Comparison of ENCODE assay signal across 8 cellular contexts in the genomic region with DNA sequence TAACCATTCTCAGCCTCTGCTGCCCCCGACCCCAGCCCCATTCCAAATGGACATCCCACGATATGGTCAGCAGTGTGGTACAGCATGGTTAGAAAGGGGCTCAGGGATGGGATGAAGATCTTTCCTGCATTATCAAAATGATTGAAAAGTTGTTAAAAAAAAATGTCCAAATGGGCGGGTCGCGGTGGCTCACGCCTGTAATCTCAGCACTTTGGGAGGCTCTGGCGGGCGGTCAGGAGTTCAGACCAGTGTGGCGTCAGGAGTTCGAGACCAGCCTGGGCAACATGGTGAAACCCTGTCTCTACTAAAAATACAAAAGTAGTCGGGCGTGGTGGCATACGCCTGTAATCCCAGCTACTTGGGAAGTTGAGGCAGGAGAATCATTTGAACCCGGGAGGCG. TPM values are rescaled to one million over a fixed set of nuclear protein-coding genes. Genes with fewer than 3 reads are reported as not detected.
DNase-seq lines count a peak whose midpoint lies in the region; ATAC-seq, FAIRE-seq and TF ChIP-seq lines count a peak whose summit lies in the region.

No MANE protein-coding gene starts in this region.

- no peaks in the 10 kb centered on the region for H3K27me3 Mint-ChIP-seq in activated CD8-positive, alpha-beta memory T cell treated with anti-CD3 and anti-CD28 coated beads, Interleukin-2, amount 10 ng/mL, durations not matched to agents 7 days and 5 days
- H3K27me3 Mint-ChIP-seq in activated T-helper 1 cell treated with anti-CD3 and anti-CD28 coated beads, Interleukin-12 subunit alpha, Interleukin-12 subunit beta, Interleukin-2, Interleukin-4 antibody, amounts not matched to agents 30 ng/mL and 10 ng/mL and 1 ng/mL, durations not matched to agents 14 hours and 24 hours and 36 hours (ENCODE audit: insufficient read depth), result no peaks in the 10 kb centered on the region

- dilution Hi-C loops in keratinocyte (cut with MboI; ENCODE audit: extremely low pct_ligation_motif_present, low sequenced_read_pairs), result no loop called here

- H3K27ac ChIP-seq in keratinocyte (ENCODE audit: control insufficient read depth, insufficient read depth, low read length), result no peak overlapping the region
- peak overlapping the region; percentile 30 for H3K27ac ChIP-seq in substantia nigra (ENCODE audit: low read depth, low read length, poor library complexity, severe bottlenecking)

- CTCF ChIA-PET in activated CD8-positive, alpha-beta memory T cell treated with anti-CD3 and anti-CD28 coated beads, Interleukin-2, amount 10 ng/mL, durations not matched to agents 7 days and 5 days (lab: Charles Lee), result interaction anchor here (2.1 kb wide), 1 partner anchor 54 kb away, joined by 6 read pairs; the partner anchor contains the start of gene ZNF254

- H3K27me3 ChIP-seq in keratinocyte (ENCODE audit: control insufficient read depth, extremely low read depth, insufficient read depth, low read length), result no peaks in the 10 kb centered on the region

- peak overlapping the region; percentile 99 for H3K4me3 Mint-ChIP-seq in activated CD8-positive, alpha-beta memory T cell treated with anti-CD3 and anti-CD28 coated beads, Interleukin-2, amount 10 ng/mL, durations not matched to agents 7 days and 5 days
- peak overlapping the region; percentile 100 for H3K4me3 Mint-ChIP-seq in activated T-helper 1 cell treated with anti-CD3 and anti-CD28 coated beads, Interleukin-12 subunit alpha, Interleukin-12 subunit beta, Interleukin-2, Interleukin-4 antibody, amounts not matched to agents 30 ng/mL and 10 ng/mL and 1 ng/mL, durations not matched to agents 14 hours and 24 hours and 36 hours

- no peak for FAIRE-seq in keratinocyte (lab: Jason Lieb, UNC)

- DNase-seq in activated CD8-positive, alpha-beta memory T cell treated with anti-CD3 and anti-CD28 coated beads, Interleukin-2, amount 10 ng/mL, durations not matched to agents 7 days and 5 days, result no peak
- no peak for DNase-seq in activated CD8-positive, alpha-beta memory T cell treated with anti-CD3 and anti-CD28 coated beads for 24 hours
- DNase-seq in activated T-helper 1 cell treated with anti-CD3 and anti-CD28 coated beads, Interleukin-12 subunit alpha, Interleukin-12 subunit beta, Interleukin-2, Interleukin-4 antibody, amounts not matched to agents 30 ng/mL and 10 ng/mL and 1 ng/mL, durations not matched to agents 14 hours and 24 hours and 36 hours (ENCODE audit: low spot score), result no peak
- DNase-seq in keratinocyte (ENCODE audit: low read depth, low spot score) (no peak), substantia nigra (lab: John Stamatoyannopoulos, UW) (no peak), SIG-M5 (lab: John Stamatoyannopoulos, UW) (no peak)
- DNase-seq in NK-92 treated with Interleukin-12 subunit alpha and Interleukin-12 subunit beta, amount 100 ng/mL, for 24 hours (lab: John Stamatoyannopoulos, UW), result no peak

- H3K36me3 Mint-ChIP-seq in activated CD8-positive, alpha-beta memory T cell treated with anti-CD3 and anti-CD28 coated beads, Interleukin-2, amount 10 ng/mL, durations not matched to agents 7 days and 5 days, result peaks cover 26% of the 10 kb centered on the region
- peaks cover 20% of the 10 kb centered on the region for H3K36me3 Mint-ChIP-seq in activated T-helper 1 cell treated with anti-CD3 and anti-CD28 coated beads, Interleukin-12 subunit alpha, Interleukin-12 subunit beta, Interleukin-2, Interleukin-4 antibody, amounts not matched to agents 30 ng/mL and 10 ng/mL and 1 ng/mL, durations not matched to agents 14 hours and 24 hours and 36 hours (ENCODE audit: low read depth)

- peaks cover 22% of the 10 kb centered on the region for H3K79me2 ChIP-seq in keratinocyte (ENCODE audit: control insufficient read depth, insufficient read depth, low read length)

- no peaks in the 10 kb centered on the region for H3K9me1 ChIP-seq in keratinocyte (ENCODE audit: control insufficient read depth, extremely low read depth, insufficient read depth, low read length)

- H3K9me3 Mint-ChIP-seq in activated CD8-positive, alpha-beta memory T cell treated with anti-CD3 and anti-CD28 coated beads, Interleukin-2, amount 10 ng/mL, durations not matched to agents 7 days and 5 days (ENCODE audit: low read depth), result peaks cover 6% of the 10 kb centered on the region
- peaks cover 6% of the 10 kb centered on the region for H3K9me3 Mint-ChIP-seq in activated T-helper 1 cell treated with anti-CD3 and anti-CD28 coated beads, Interleukin-12 subunit alpha, Interleukin-12 subunit beta, Interleukin-2, Interleukin-4 antibody, amounts not matched to agents 30 ng/mL and 10 ng/mL and 1 ng/mL, durations not matched to agents 14 hours and 24 hours and 36 hours

- peak overlapping the region; percentile 99 for H3K27ac Mint-ChIP-seq in activated CD8-positive, alpha-beta memory T cell treated with anti-CD3 and anti-CD28 coated beads, Interleukin-2, amount 10 ng/mL, durations not matched to agents 7 days and 5 days
- peak overlapping the region; percentile 40 for H3K27ac Mint-ChIP-seq in activated T-helper 1 cell treated with anti-CD3 and anti-CD28 coated beads, Interleukin-12 subunit alpha, Interleukin-12 subunit beta, Interleukin-2, Interleukin-4 antibody, amounts not matched to agents 30 ng/mL and 10 ng/mL and 1 ng/mL, durations not matched to agents 14 hours and 24 hours and 36 hours

- H3K4me3 ChIP-seq in keratinocyte (ENCODE audit: control insufficient read depth in 2 of 3, extremely low read depth in 1 of 3, insufficient read depth in 2 of 3, low read depth in 1 of 3, low read length in 3 of 3), result no peak overlapping the region

- H2AFZ ChIP-seq in keratinocyte (ENCODE audit: control insufficient read depth, low read length), result peak overlapping the region; percentile 52

- ATAC-seq in activated CD8-positive, alpha-beta memory T cell treated with anti-CD3 and anti-CD28 coated beads, Interleukin-2, amount 10 ng/mL, durations not matched to agents 7 days and 5 days, result no peak
- no peak for ATAC-seq in GM19455 (IDR thresholded peaks at IDR 0.05; ENCODE audit: unreplicated experiment)

- no peaks in the 10 kb centered on the region for H3K9me3 ChIP-seq in keratinocyte (ENCODE audit: control insufficient read depth, low read depth, low read length)

- H4K20me1 ChIP-seq in keratinocyte (ENCODE audit: control insufficient read depth, extremely low read depth, insufficient read depth, low read length), result no peaks in the 10 kb centered on the region

- no peak for TF ChIP-seq CTCF in keratinocyte (optimal IDR thresholded peaks at IDR 0.05 in 1 of 3, IDR thresholded peaks at IDR 0.05 in 1 of 3, conservative IDR thresholded peaks at IDR 0.05 in 1 of 3; ENCODE audit: extremely low read depth in 1 of 3, insufficient read depth in 2 of 3, low read length in 3 of 3)

- intact Hi-C loops in activated T-helper 1 cell treated with anti-CD3 and anti-CD28 coated beads, Interleukin-12 subunit alpha, Interleukin-12 subunit beta, Interleukin-2, Interleukin-4 antibody, amounts not matched to agents 30 ng/mL and 10 ng/mL and 1 ng/mL, durations not matched to agents 14 hours and 24 hours and 36 hours (cut with micrococcal nuclease), result loop anchor here (1.0 to 5.0 kb wide), 5 partner anchors 22 to 638 kb away; partner anchors contain the start of genes ZNF254, ZNF675, ZNF726 and ZNF91

- H3K4me1 Mint-ChIP-seq in activated CD8-positive, alpha-beta memory T cell treated with anti-CD3 and anti-CD28 coated beads, Interleukin-2, amount 10 ng/mL, durations not matched to agents 7 days and 5 days, result peaks cover 24% of the 10 kb centered on the region
- peaks cover 26% of the 10 kb centered on the region for H3K4me1 Mint-ChIP-seq in activated T-helper 1 cell treated with anti-CD3 and anti-CD28 coated beads, Interleukin-12 subunit alpha, Interleukin-12 subunit beta, Interleukin-2, Interleukin-4 antibody, amounts not matched to agents 30 ng/mL and 10 ng/mL and 1 ng/mL, durations not matched to agents 14 hours and 24 hours and 36 hours (ENCODE audit: low read depth)

- peaks cover 3 to 7% of the 10 kb centered on the region in 2 experiments for H3K36me3 ChIP-seq in keratinocyte (ENCODE audit: control insufficient read depth in 2 of 2, extremely low read depth in 1 of 2, insufficient read depth in 2 of 2, low read length in 2 of 2)

- H3K4me1 ChIP-seq in keratinocyte (ENCODE audit: control insufficient read depth, extremely low read depth, insufficient read depth, low read length), result no peaks in the 10 kb centered on the region

- no peak overlapping the region for H3K9ac ChIP-seq in keratinocyte (ENCODE audit: control insufficient read depth, extremely low read depth, insufficient read depth, low read length)

- H3K4me2 ChIP-seq in keratinocyte (ENCODE audit: control insufficient read depth, extremely low read depth, insufficient read depth, low read depth, low read length), result peak overlapping the region; percentile 56

RNA-seq across cellular contexts. Expression of gene ZNF254, which starts 54.3 kb away (rescaled TPM):
- 10 to 100 TPM in 1 of 2 experiments, 1 to 10 TPM in 1; 9.9 to 13.7 TPM for total RNA-seq in activated CD8-positive, alpha-beta memory T cell treated with anti-CD3 and anti-CD28 coated beads, Interleukin-2, amount 10 ng/mL, durations not matched to agents 7 days and 5 days
- total RNA-seq in activated T-helper 1 cell treated with anti-CD3 and anti-CD28 coated beads, Interleukin-12 subunit alpha, Interleukin-12 subunit beta, Interleukin-2, Interleukin-4 antibody, amounts not matched to agents 30 ng/mL and 10 ng/mL and 1 ng/mL, durations not matched to agents 14 hours and 24 hours and 36 hours, result 7.8 and 8.4 TPM in 2 replicates
- 5.0 to 6.3 TPM (median 5.7 TPM) in 3 replicates for polyA plus RNA-seq in keratinocyte
- 9.9 TPM for polyA plus RNA-seq in keratinocyte (2011; ENCODE audit: low read depth)
- polyA plus RNA-seq in keratinocyte (2011; cell fraction: cytosol; rRNA removed), result 1.6 and 3.2 TPM in 2 replicates
- polyA plus RNA-seq in keratinocyte (2011; cell fraction: nucleus; rRNA removed), result 7.2 and 9.9 TPM in 2 replicates
- 3.0 and 4.0 TPM in 2 replicates for polyA plus RNA-seq in keratinocyte (2012; ENCODE audit: low replicate concordance)
- 8.4 to 16.6 TPM (median 10.2 TPM) in 3 replicates for polyA minus RNA-seq in keratinocyte
- polyA minus RNA-seq in keratinocyte (2011; cell fraction: cytosol; rRNA and poly(A)+ RNA removed), result 9.0 TPM
- 10.8 and 22.5 TPM in 2 replicates for polyA minus RNA-seq in keratinocyte (2011; cell fraction: nucleus; rRNA and poly(A)+ RNA removed)
